In the genomic region with DNA sequence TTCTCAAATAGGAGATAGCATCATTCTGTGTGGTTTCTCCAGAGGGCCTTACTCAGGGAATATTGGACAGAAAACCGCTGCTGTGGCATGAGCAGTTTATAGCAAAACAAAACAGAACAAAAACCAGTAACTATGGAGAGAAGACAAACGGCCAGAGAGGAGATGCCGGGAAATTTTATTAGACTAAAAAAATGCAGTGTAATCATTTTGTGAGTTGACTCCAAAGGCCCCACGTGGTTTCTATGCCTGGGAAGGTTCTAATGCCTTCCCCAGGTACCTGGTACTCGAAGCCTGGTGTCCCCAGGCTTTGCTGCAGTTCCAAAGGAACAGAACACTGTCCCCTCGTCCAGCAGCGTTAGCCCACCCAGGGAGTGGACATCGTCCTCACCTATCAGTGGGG, we compare ENCODE assay signal across 3 cellular contexts.
TF ChIP-seq lines count a peak whose summit lies in the region.

No MANE protein-coding gene starts in this region.

TF ChIP-seq in HepG2, 621 proteins besides CTCF, POLR2A, EP300 and RAD21:
- TF ChIP-seq MAFF (IDR thresholded peaks at IDR 0.05; ENCODE audit: low read depth, low read length) (peak; percentile 79), MAFK (conservative IDR thresholded peaks at IDR 0.05 in 1 of 2, IDR thresholded peaks at IDR 0.05 in 1 of 2; ENCODE audit: low read length in 2 of 2) (peak; percentile 78 to 91), ZNF652 (CRISPR knock-in tag; IDR thresholded peaks at IDR 0.05; ENCODE audit: borderline replicate concordance, low read depth) (no peak), ZNF558 (CRISPR knock-in tag; IDR thresholded peaks at IDR 0.05; ENCODE audit: borderline replicate concordance) (no peak)
- TF ChIP-seq, protein P1, sequence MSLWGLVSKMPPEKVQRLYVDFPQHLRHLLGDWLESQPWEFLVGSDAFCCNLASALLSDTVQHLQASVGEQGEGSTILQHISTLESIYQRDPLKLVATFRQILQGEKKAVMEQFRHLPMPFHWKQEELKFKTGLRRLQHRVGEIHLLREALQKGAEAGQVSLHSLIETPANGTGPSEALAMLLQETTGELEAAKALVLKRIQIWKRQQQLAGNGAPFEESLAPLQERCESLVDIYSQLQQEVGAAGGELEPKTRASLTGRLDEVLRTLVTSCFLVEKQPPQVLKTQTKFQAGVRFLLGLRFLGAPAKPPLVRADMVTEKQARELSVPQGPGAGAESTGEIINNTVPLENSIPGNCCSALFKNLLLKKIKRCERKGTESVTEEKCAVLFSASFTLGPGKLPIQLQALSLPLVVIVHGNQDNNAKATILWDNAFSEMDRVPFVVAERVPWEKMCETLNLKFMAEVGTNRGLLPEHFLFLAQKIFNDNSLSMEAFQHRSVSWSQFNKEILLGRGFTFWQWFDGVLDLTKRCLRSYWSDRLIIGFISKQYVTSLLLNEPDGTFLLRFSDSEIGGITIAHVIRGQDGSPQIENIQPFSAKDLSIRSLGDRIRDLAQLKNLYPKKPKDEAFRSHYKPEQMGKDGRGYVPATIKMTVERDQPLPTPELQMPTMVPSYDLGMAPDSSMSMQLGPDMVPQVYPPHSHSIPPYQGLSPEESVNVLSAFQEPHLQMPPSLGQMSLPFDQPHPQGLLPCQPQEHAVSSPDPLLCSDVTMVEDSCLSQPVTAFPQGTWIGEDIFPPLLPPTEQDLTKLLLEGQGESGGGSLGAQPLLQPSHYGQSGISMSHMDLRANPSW (CRISPR knock-in tag; IDR thresholded peaks at IDR 0.05; ENCODE audit: borderline replicate concordance), result no peak
- TF ChIP-seq, protein P2, sequence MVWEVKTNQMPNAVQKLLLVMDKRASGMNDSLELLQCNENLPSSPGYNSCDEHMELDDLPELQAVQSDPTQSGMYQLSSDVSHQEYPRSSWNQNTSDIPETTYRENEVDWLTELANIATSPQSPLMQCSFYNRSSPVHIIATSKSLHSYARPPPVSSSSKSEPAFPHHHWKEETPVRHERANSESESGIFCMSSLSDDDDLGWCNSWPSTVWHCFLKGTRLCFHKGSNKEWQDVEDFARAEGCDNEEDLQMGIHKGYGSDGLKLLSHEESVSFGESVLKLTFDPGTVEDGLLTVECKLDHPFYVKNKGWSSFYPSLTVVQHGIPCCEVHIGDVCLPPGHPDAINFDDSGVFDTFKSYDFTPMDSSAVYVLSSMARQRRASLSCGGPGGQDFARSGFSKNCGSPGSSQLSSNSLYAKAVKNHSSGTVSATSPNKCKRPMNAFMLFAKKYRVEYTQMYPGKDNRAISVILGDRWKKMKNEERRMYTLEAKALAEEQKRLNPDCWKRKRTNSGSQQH (CRISPR knock-in tag; IDR thresholded peaks at IDR 0.05; ENCODE audit: low read depth), result no peak
TF ChIP-seq in HepG2: peak in this region for 2.

TF ChIP-seq in IMR-90, 13 proteins besides CTCF, POLR2A, EP300 and RAD21:
- peak; percentile 62 for TF ChIP-seq MAFK (IDR thresholded peaks at IDR 0.05; ENCODE audit: low read depth, low read length)
- no peak for TF ChIP-seq RFX5 (IDR thresholded peaks at IDR 0.05; ENCODE audit: low read depth, low read length)

TF ChIP-seq in K562, 482 proteins besides CTCF, POLR2A, EP300 and RAD21 (continues in another document):
- TF ChIP-seq HNRNPL (IDR thresholded peaks at IDR 0.05; ENCODE audit: low read depth, low read length), result no peak
- TF ChIP-seq, protein P3, sequence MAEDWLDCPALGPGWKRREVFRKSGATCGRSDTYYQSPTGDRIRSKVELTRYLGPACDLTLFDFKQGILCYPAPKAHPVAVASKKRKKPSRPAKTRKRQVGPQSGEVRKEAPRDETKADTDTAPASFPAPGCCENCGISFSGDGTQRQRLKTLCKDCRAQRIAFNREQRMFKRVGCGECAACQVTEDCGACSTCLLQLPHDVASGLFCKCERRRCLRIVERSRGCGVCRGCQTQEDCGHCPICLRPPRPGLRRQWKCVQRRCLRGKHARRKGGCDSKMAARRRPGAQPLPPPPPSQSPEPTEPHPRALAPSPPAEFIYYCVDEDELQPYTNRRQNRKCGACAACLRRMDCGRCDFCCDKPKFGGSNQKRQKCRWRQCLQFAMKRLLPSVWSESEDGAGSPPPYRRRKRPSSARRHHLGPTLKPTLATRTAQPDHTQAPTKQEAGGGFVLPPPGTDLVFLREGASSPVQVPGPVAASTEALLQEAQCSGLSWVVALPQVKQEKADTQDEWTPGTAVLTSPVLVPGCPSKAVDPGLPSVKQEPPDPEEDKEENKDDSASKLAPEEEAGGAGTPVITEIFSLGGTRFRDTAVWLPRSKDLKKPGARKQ (CRISPR knock-in tag; IDR thresholded peaks at IDR 0.05), result no peak
- TF ChIP-seq ZNF561 (CRISPR knock-in tag; conservative IDR thresholded peaks at IDR 0.05), result no peak
- peak; percentile 52 for TF ChIP-seq MAFF (IDR thresholded peaks at IDR 0.05; ENCODE audit: low read length)
- TF ChIP-seq ARNT (IDR thresholded peaks at IDR 0.05), result no peak
- TF ChIP-seq MBD2 (IDR thresholded peaks at IDR 0.05; ENCODE audit: borderline replicate concordance, low read depth), result no peak
- TF ChIP-seq ZNF212 (CRISPR knock-in tag; IDR thresholded peaks at IDR 0.05), result no peak
- TF ChIP-seq MAFG (tag; conservative IDR thresholded peaks at IDR 0.05), result peak; percentile 40; the same call in 1 of the 2 replicates
- TF ChIP-seq NR2F6 (CRISPR knock-in tag; IDR thresholded peaks at IDR 0.05), result no peak
- TF ChIP-seq, protein P4, sequence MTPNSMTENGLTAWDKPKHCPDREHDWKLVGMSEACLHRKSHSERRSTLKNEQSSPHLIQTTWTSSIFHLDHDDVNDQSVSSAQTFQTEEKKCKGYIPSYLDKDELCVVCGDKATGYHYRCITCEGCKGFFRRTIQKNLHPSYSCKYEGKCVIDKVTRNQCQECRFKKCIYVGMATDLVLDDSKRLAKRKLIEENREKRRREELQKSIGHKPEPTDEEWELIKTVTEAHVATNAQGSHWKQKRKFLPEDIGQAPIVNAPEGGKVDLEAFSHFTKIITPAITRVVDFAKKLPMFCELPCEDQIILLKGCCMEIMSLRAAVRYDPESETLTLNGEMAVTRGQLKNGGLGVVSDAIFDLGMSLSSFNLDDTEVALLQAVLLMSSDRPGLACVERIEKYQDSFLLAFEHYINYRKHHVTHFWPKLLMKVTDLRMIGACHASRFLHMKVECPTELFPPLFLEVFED (CRISPR knock-in tag; conservative IDR thresholded peaks at IDR 0.05), result no peak
- no peak for TF ChIP-seq ZNF140 (CRISPR knock-in tag; IDR thresholded peaks at IDR 0.05)
- no peak for TF ChIP-seq HIVEP1 (CRISPR knock-in tag; IDR thresholded peaks at IDR 0.05)
- no peak for TF ChIP-seq CHD4 (IDR thresholded peaks at IDR 0.05; ENCODE audit: insufficient read depth, insufficient replicate concordance, low read depth, low read length, poor library complexity, severe bottlenecking)
- TF ChIP-seq ZNF184 (CRISPR knock-in tag; IDR thresholded peaks at IDR 0.05), result no peak
- TF ChIP-seq ZNF165 (CRISPR knock-in tag; IDR thresholded peaks at IDR 0.05; ENCODE audit: borderline replicate concordance), result no peak
- no peak for TF ChIP-seq L3MBTL2 (IDR thresholded peaks at IDR 0.05)
- TF ChIP-seq ESRRB (CRISPR knock-in tag; IDR thresholded peaks at IDR 0.05; ENCODE audit: borderline replicate concordance), result no peak
- TF ChIP-seq, protein P5, sequence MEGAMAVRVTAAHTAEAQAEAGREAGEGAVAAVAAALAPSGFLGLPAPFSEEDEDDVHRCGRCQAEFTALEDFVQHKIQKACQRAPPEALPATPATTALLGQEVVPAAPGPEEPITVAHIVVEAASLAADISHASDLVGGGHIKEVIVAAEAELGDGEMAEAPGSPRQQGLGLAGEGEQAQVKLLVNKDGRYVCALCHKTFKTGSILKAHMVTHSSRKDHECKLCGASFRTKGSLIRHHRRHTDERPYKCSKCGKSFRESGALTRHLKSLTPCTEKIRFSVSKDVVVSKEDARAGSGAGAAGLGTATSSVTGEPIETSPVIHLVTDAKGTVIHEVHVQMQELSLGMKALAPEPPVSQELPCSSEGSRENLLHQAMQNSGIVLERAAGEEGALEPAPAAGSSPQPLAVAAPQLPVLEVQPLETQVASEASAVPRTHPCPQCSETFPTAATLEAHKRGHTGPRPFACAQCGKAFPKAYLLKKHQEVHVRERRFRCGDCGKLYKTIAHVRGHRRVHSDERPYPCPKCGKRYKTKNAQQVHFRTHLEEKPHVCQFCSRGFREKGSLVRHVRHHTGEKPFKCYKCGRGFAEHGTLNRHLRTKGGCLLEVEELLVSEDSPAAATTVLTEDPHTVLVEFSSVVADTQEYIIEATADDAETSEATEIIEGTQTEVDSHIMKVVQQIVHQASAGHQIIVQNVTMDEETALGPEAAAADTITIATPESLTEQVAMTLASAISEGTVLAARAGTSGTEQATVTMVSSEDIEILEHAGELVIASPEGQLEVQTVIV (CRISPR knock-in tag; IDR thresholded peaks at IDR 0.05; ENCODE audit: borderline replicate concordance), result no peak
- TF ChIP-seq, protein P6, sequence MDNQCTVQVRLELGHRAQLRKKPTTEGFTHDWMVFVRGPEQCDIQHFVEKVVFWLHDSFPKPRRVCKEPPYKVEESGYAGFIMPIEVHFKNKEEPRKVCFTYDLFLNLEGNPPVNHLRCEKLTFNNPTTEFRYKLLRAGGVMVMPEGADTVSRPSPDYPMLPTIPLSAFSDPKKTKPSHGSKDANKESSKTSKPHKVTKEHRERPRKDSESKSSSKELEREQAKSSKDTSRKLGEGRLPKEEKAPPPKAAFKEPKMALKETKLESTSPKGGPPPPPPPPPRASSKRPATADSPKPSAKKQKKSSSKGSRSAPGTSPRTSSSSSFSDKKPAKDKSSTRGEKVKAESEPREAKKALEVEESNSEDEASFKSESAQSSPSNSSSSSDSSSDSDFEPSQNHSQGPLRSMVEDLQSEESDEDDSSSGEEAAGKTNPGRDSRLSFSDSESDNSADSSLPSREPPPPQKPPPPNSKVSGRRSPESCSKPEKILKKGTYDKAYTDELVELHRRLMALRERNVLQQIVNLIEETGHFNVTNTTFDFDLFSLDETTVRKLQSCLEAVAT (IDR thresholded peaks at IDR 0.05), result no peak
- TF ChIP-seq, protein P7, sequence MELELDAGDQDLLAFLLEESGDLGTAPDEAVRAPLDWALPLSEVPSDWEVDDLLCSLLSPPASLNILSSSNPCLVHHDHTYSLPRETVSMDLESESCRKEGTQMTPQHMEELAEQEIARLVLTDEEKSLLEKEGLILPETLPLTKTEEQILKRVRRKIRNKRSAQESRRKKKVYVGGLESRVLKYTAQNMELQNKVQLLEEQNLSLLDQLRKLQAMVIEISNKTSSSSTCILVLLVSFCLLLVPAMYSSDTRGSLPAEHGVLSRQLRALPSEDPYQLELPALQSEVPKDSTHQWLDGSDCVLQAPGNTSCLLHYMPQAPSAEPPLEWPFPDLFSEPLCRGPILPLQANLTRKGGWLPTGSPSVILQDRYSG (tag; conservative IDR thresholded peaks at IDR 0.05; ENCODE audit: low read depth), result no peak
- no peak for TF ChIP-seq BCOR (IDR thresholded peaks at IDR 0.05)
- TF ChIP-seq CEBPG (CRISPR knock-in tag; IDR thresholded peaks at IDR 0.05), result no peak
- TF ChIP-seq CEBPG (tag; conservative IDR thresholded peaks at IDR 0.05 in 1 of 2, IDR thresholded peaks at IDR 0.05 in 1 of 2), result no peak
- peak; percentile 45; the same call in 1 of the 2 replicates for TF ChIP-seq C11orf30 (IDR thresholded peaks at IDR 0.05; ENCODE audit: low read depth)
- peak; percentile 64 for TF ChIP-seq ZNF316 (IDR thresholded peaks at IDR 0.05)
- no peak for TF ChIP-seq ERF (CRISPR knock-in tag; IDR thresholded peaks at IDR 0.05)
- no peak for TF ChIP-seq ELF1 (tag; IDR thresholded peaks at IDR 0.05)
- TF ChIP-seq TOE1 (IDR thresholded peaks at IDR 0.05; ENCODE audit: borderline replicate concordance), result no peak
- TF ChIP-seq TOE1 (CRISPR knock-in tag; IDR thresholded peaks at IDR 0.05; ENCODE audit: borderline replicate concordance, low read depth), result no peak
- no peak for TF ChIP-seq HDAC2 (IDR thresholded peaks at IDR 0.05)
- TF ChIP-seq, protein P8, sequence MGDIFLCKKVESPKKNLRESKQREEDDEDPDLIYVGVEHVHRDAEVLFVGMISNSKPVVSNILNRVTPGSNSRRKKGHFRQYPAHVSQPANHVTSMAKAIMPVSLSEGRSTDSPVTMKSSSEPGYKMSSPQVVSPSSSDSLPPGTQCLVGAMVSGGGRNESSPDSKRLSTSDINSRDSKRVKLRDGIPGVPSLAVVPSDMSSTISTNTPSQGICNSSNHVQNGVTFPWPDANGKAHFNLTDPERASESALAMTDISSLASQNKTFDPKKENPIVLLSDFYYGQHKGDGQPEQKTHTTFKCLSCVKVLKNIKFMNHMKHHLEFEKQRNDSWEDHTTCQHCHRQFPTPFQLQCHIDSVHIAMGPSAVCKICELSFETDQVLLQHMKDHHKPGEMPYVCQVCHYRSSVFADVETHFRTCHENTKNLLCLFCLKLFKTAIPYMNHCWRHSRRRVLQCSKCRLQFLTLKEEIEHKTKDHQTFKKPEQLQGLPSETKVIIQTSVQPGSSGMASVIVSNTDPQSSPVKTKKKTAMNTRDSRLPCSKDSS (IDR thresholded peaks at IDR 0.05; ENCODE audit: low read depth, partially characterized antibody), result no peak
- TF ChIP-seq, protein P9, sequence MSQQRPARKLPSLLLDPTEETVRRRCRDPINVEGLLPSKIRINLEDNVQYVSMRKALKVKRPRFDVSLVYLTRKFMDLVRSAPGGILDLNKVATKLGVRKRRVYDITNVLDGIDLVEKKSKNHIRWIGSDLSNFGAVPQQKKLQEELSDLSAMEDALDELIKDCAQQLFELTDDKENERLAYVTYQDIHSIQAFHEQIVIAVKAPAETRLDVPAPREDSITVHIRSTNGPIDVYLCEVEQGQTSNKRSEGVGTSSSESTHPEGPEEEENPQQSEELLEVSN (IDR thresholded peaks at IDR 0.05; ENCODE audit: borderline replicate concordance in 1 of 2, extremely low read depth in 1 of 2, insufficient read depth in 1 of 2, insufficient read length in 1 of 2, low read depth in 1 of 2, low read length in 1 of 2, poor library complexity in 1 of 2, severe bottlenecking in 1 of 2), result no peak
- TF ChIP-seq XRCC5 (IDR thresholded peaks at IDR 0.05; ENCODE audit: low read depth, low read length), result no peak
- TF ChIP-seq PURB (CRISPR knock-in tag; IDR thresholded peaks at IDR 0.05; ENCODE audit: low read depth), result no peak
- TF ChIP-seq THRAP3 (IDR thresholded peaks at IDR 0.05; ENCODE audit: borderline replicate concordance), result no peak
- TF ChIP-seq, protein P10, sequence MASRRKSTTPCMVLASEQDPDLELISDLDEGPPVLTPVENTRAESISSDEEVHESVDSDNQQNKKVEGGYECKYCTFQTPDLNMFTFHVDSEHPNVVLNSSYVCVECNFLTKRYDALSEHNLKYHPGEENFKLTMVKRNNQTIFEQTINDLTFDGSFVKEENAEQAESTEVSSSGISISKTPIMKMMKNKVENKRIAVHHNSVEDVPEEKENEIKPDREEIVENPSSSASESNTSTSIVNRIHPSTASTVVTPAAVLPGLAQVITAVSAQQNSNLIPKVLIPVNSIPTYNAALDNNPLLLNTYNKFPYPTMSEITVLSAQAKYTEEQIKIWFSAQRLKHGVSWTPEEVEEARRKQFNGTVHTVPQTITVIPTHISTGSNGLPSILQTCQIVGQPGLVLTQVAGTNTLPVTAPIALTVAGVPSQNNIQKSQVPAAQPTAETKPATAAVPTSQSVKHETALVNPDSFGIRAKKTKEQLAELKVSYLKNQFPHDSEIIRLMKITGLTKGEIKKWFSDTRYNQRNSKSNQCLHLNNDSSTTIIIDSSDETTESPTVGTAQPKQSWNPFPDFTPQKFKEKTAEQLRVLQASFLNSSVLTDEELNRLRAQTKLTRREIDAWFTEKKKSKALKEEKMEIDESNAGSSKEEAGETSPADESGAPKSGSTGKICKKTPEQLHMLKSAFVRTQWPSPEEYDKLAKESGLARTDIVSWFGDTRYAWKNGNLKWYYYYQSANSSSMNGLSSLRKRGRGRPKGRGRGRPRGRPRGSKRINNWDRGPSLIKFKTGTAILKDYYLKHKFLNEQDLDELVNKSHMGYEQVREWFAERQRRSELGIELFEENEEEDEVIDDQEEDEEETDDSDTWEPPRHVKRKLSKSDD (conservative IDR thresholded peaks at IDR 0.05; ENCODE audit: low read length), result no peak
- TF ChIP-seq MAFK (IDR thresholded peaks at IDR 0.05; ENCODE audit: low read length), result peak; percentile 26; the same call in 1 of the 2 replicates
- TF ChIP-seq HMGN3 (IDR thresholded peaks at IDR 0.05; ENCODE audit: borderline replicate concordance, extremely low read depth, insufficient read length, low read depth, low read length), result no peak
- no peak for TF ChIP-seq ZNF699 (CRISPR knock-in tag; IDR thresholded peaks at IDR 0.05; ENCODE audit: insufficient replicate concordance)
- no peak for TF ChIP-seq FOXK1 (CRISPR knock-in tag; IDR thresholded peaks at IDR 0.05; ENCODE audit: borderline replicate concordance)
